Comparison of ENCODE assay signal across 1 cellular context in the genomic region with DNA sequence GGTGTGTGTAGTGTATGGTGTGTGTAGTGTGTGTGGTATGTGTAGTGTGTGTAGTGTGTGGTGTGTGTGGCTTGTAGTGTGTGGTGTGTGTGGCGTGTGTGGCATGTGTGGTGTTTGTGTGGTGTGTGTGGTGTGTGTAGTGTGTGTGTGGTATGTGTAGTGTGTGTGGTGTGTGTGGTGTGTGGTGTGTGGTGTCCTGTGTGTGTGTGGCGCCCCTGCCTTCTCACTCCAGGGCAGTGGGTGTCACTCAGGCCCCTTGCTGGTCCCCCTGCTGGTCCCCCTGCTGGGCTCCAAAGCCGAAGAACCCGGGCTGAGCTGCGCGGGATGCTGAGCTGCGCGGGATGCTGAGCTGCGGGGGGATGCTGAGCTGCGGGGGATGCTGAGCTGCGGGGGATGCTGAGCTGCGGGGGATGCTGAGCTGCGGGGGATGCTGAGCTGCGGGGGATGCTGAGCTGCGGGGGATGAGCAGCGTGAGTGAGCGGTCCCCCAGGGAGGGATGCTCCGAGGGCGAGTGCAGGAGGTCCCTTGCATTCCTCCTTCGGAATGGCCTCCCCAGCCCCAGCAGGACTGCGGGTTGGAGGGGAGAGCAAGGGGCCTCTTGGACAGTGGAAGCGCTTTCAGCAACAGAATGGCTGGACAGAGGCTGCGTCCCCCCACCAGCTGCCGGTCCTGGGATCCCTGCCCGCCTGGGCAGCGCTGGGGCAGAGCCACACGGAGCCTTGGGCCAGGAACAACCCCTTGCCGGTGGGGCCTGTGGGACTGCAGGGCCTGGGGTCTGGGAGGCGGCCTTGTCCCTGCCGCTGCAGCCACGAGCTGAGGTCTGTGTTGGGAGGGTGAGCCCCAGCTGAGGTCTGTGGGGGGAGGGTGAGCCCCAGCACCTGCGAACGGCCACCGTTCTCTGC.
TF ChIP-seq lines count a peak whose summit lies in the region.

No MANE protein-coding gene starts in this region.

TF ChIP-seq in IMR-90, 13 proteins besides CTCF, POLR2A, EP300 and RAD21:
- TF ChIP-seq, protein P1, sequence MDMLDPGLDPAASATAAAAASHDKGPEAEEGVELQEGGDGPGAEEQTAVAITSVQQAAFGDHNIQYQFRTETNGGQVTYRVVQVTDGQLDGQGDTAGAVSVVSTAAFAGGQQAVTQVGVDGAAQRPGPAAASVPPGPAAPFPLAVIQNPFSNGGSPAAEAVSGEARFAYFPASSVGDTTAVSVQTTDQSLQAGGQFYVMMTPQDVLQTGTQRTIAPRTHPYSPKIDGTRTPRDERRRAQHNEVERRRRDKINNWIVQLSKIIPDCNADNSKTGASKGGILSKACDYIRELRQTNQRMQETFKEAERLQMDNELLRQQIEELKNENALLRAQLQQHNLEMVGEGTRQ (IDR thresholded peaks at IDR 0.05; ENCODE audit: low read depth, low read length): no peak
- no peak for TF ChIP-seq MAZ (IDR thresholded peaks at IDR 0.05; ENCODE audit: borderline replicate concordance, low read depth, low read length)
- no peak for TF ChIP-seq BHLHE40 (IDR thresholded peaks at IDR 0.05; ENCODE audit: low read depth, low read length)
- TF ChIP-seq NFE2L2 (IDR thresholded peaks at IDR 0.05; ENCODE audit: low read depth, low read length): no peak
- TF ChIP-seq CHD1 (IDR thresholded peaks at IDR 0.05; ENCODE audit: low read depth, low read length): no peak
- TF ChIP-seq MAFK (IDR thresholded peaks at IDR 0.05; ENCODE audit: low read depth, low read length): no peak
- no peak for TF ChIP-seq FOS (IDR thresholded peaks at IDR 0.05; ENCODE audit: low read depth, low read length)
- TF ChIP-seq CEBPB (IDR thresholded peaks at IDR 0.05; ENCODE audit: low read depth, low read length): no peak
- TF ChIP-seq, protein P2, sequence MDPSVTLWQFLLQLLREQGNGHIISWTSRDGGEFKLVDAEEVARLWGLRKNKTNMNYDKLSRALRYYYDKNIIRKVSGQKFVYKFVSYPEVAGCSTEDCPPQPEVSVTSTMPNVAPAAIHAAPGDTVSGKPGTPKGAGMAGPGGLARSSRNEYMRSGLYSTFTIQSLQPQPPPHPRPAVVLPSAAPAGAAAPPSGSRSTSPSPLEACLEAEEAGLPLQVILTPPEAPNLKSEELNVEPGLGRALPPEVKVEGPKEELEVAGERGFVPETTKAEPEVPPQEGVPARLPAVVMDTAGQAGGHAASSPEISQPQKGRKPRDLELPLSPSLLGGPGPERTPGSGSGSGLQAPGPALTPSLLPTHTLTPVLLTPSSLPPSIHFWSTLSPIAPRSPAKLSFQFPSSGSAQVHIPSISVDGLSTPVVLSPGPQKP (IDR thresholded peaks at IDR 0.05; ENCODE audit: borderline replicate concordance, low read depth, low read length): no peak
